8 cellular contexts compared by ENCODE assay signal in genomic region chr6:34236423-34237315, GRCh38. TPM values are rescaled to one million over a fixed set of nuclear protein-coding genes. Genes with fewer than 3 reads are reported as not detected.
DNase-seq lines count a peak whose midpoint lies in the region; ATAC-seq and TF ChIP-seq lines count a peak whose summit lies in the region.

HMGA1 (plus strand) TSS chr6:34236873; CDS start chr6:34240781, 3,908 bp downstream.

- CTCF ChIA-PET in Panc1 (lab: Charles Lee) = interaction anchor here (0.5 to 0.9 kb wide), 7 partner anchors 14 to 521 kb away, joined by 3 to 7 read pairs (median 3); partner anchors contain the start of gene SNRPC

- H3K27ac ChIP-seq in Panc1 (ENCODE audit: low read length) (peak within 1 kb of the TSS; percentile 90), esophagus muscularis mucosa (replicated peaks in 1 of 4) (peak within 1 kb of the TSS; percentile 90 to 93 (median 91))

- peak; percentile 57 for ATAC-seq in GM21576 (IDR thresholded peaks at IDR 0.05; ENCODE audit: unreplicated experiment)
- ATAC-seq in Panc1 = peak; percentile 78
- peak; percentile 61 to 68 for ATAC-seq in activated T-cell treated with anti-CD3 and anti-CD28 coated beads, Interleukin-2, amount 50 U/mL, for 4 hours

- no peaks in the 10 kb centered on the region for H3K27me3 ChIP-seq in Panc1 (ENCODE audit: control insufficient read depth, insufficient read depth, low read length)
- H3K27me3 ChIP-seq in esophagus muscularis mucosa = no peaks in the 10 kb centered on the region

- H3K4me1 ChIP-seq in Panc1 (ENCODE audit: control insufficient read depth, insufficient read depth, low read length) (peaks cover 42% of the 10 kb centered on the region), esophagus muscularis mucosa (peaks cover 20 to 29% (median 28%) of the 10 kb centered on the region in 4 donors)

- peak; percentile 74 for DNase-seq in DMS 273 treated with DMSO at 0.1 percent for 48 hours (lab: John Stamatoyannopoulos, UW)
- DNase-seq in KBM-7 = peak; percentile 88
- DNase-seq in Panc1 (ENCODE audit: low read depth, low spot score) = no peak
- peak; percentile 93 for DNase-seq in activated T-cell treated with anti-CD3 and anti-CD28 coated beads, Interleukin-2, amount 50 U/mL, for 4 hours
- peak; percentile 96 for DNase-seq in esophagus muscularis mucosa (ENCODE audit: extremely low spot score)
- DNase-seq in myocyte (ENCODE audit: low read depth) = peak; percentile 87
- peak; percentile 73 to 78 for DNase-seq in stimulated activated CD8-positive, alpha-beta memory T cell treated with anti-CD3 and anti-CD28 coated beads, Interleukin-7, amount 100 ng/mL, for 48 hours (ENCODE audit: extremely low read depth in 1 of 2, low read depth in 1 of 2)

- POLR2A ChIA-PET in Panc1 (lab: Charles Lee) = interaction anchor here (0.5 to 0.7 kb wide), 9 partner anchors 9 to 666 kb away, joined by 3 to 10 read pairs (median 6); no protein-coding TSS in a partner anchor

- H3K4me1 Mint-ChIP-seq in activated T-cell treated with anti-CD3 and anti-CD28 coated beads, Interleukin-2, amount 50 U/mL, for 4 hours (ENCODE audit: low read depth) = peaks cover 43% of the 10 kb centered on the region

- H3K9me3 Mint-ChIP-seq in activated T-cell treated with anti-CD3 and anti-CD28 coated beads, Interleukin-2, amount 50 U/mL, for 4 hours = no peaks in the 10 kb centered on the region

- peak; percentile 48 for TF ChIP-seq POLR2A in esophagus muscularis mucosa (IDR thresholded peaks at IDR 0.05; ENCODE audit: low read depth)

- H3K36me3 ChIP-seq in Panc1 (ENCODE audit: control insufficient read depth, insufficient read depth, low read length) (no peaks in the 10 kb centered on the region; the same call in 1 of the 2 replicates), esophagus muscularis mucosa (peaks cover 4 to 13% (median 8%) of the 10 kb centered on the region in 4 donors)

- TF ChIP-seq CTCF in Panc1 (IDR thresholded peaks at IDR 0.05) (no peak), esophagus muscularis mucosa (IDR thresholded peaks at IDR 0.05) (no peak)

- peak within 1 kb of the TSS; percentile 73 to 78 for H3K4me3 ChIP-seq in Panc1 (ENCODE audit: low read depth in 2 of 2, low read length in 2 of 2)
- H3K4me3 ChIP-seq in esophagus muscularis mucosa = peak within 1 kb of the TSS; percentile 76 to 84 (median 80)

- no peak for TF ChIP-seq EP300 in esophagus muscularis mucosa (IDR thresholded peaks at IDR 0.05)

- BruUV-seq in Panc1 (replicated peaks; lab: Mats Ljungman, UMichigan) = no TSS peak

- intact Hi-C loops in Panc1 (cut with micrococcal nuclease; ENCODE audit: unreplicated experiment) (no loop called here), esophagus muscularis mucosa (cut with DNase I) (no loop called here)

- peaks cover 21% of the 10 kb centered on the region for H3K36me3 Mint-ChIP-seq in activated T-cell treated with anti-CD3 and anti-CD28 coated beads, Interleukin-2, amount 50 U/mL, for 4 hours (ENCODE audit: insufficient read depth)

- 0% methylated on average over 33 of the region's 93 CpGs for WGBS in esophagus muscularis mucosa

- peak within 1 kb of the TSS; percentile 86 for H3K4me3 Mint-ChIP-seq in activated T-cell treated with anti-CD3 and anti-CD28 coated beads, Interleukin-2, amount 50 U/mL, for 4 hours

- no peaks in the 10 kb centered on the region for H3K9me3 ChIP-seq in Panc1 (ENCODE audit: control insufficient read depth, insufficient read depth, low read depth, low read length)
- H3K9me3 ChIP-seq in esophagus muscularis mucosa = no peaks in the 10 kb centered on the region

- in situ Hi-C loops in KBM-7 (cut with MboI; ENCODE audit: low pct_unique_long_range_greater_than_20kb, low sequenced_read_pairs) = loop anchor here (25.0 kb wide), 1 partner anchor 176 kb away; no protein-coding TSS in a partner anchor
- in situ Hi-C loops in Panc1 (cut with HindIII; ENCODE audit: low pct_unique_long_range_greater_than_20kb, low sequenced_read_pairs) = no loop called here

- H3K27me3 Mint-ChIP-seq in activated T-cell treated with anti-CD3 and anti-CD28 coated beads, Interleukin-2, amount 50 U/mL, for 4 hours (ENCODE audit: low read depth) = no peaks in the 10 kb centered on the region

RNA-seq across cellular contexts. Expression of gene HMGA1, which starts in this region (rescaled TPM):
- total RNA-seq in Panc1 (2021; ENCODE audit: unreplicated experiment) = 444 TPM
- 488 TPM for polyA plus RNA-seq in Panc1 (2012; ENCODE audit: insufficient read length)
- 100 to 1,000 TPM; 646 to 976 (median 781) TPM for total RNA-seq in activated T-cell treated with anti-CD3 and anti-CD28 coated beads, Interleukin-2, amount 50 U/mL, for 4 hours
- total RNA-seq in esophagus muscularis mucosa = 10 to 100 TPM in 3 of 4 donors, 1 to 10 TPM in 1; 8.3 to 27.2 (median 17.5) TPM
- total RNA-seq in myocyte = 30.4 and 37.5 TPM in 2 replicates
- polyA plus RNA-seq in myocyte (2012) = 27.5 TPM

Comparison
In these comparisons a context has a peak if more than half of its experiments do, and no peak if none do; other contexts are left out.
1. RNA of gene HMGA1 (total RNA-seq): 646 to 976 TPM in activated T-cell treated with anti-CD3 and anti-CD28 coated beads, Interleukin-2, amount 50 U/mL, for 4 hours and 444 TPM in Panc1 (single experiment); 30.4 to 37.5 TPM in myocyte and 8.3 to 27.2 TPM in esophagus muscularis mucosa; every median in the first group is over 10 times any median in the second.
2. Peak in every context shown above with its lines, with median percentiles within 50 percentile points of each other: ATAC-seq.